Comparison of ENCODE assay signal across 18 cellular contexts in the genomic region with DNA sequence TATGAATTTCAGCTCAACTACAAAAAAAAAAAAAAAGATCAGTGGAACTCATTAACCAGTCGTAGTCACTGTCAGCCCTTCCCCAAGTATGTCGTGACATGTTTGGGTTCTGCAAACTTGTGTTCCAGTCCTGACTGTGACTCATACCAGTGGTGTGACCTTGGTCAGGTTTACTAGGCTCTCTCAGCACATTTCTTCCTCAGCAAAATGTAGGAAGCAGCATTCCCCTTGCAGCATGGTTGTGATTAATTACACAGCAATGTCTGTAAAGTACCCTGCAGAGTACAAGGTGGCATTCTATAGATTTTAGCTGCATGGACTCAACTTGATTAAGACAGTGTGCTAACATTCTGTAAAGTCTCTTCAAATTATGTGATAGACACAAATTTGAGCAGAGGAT.
A peak's percentile ranks its signal among the peaks of the same experiment; 100 is the strongest.
DNase-seq lines count a peak whose midpoint lies in the region; ATAC-seq and TF ChIP-seq lines count a peak whose summit lies in the region.
"Had no signal": no experiment of that assay in that cellular context is flagged by ENCODE, and none has a peak within 500 bp of the region (broad histone marks: within the 10 kb centered on the region; RNA-seq: fewer than 3 reads in every experiment).

No MANE protein-coding gene starts in this region.

- no peak overlapping the region for H3K23ac ChIP-seq in trophoblast cell (ENCODE audit: low read length)

- H3K27me3 ChIP-seq in trophoblast cell (ENCODE audit: insufficient read depth, low read length) (no peaks in the 10 kb centered on the region), right atrium auricular region (no peaks in the 10 kb centered on the region)
- H3K27me3 ChIP-seq: neutrophil, sigmoid colon had no signal

- no peaks in the 10 kb centered on the region for H3K4me1 Mint-ChIP-seq in activated T-cell treated with anti-CD3 and anti-CD28 coated beads, Interleukin-2, amount 50 U/mL, for 24 hours (ENCODE audit: low read depth)
- H3K4me1 Mint-ChIP-seq: H9; stimulated activated memory B cell treated with anti-CD40 and anti-IgM and Interleukin-4, amounts not matched to agents 10 μg/mL and 1 μg/mL and 100 μg/mL, for 72 hours had no signal

- H4K12ac ChIP-seq in trophoblast cell (ENCODE audit: low read depth, low read length), result no peak overlapping the region

- H3K4me2 ChIP-seq in trophoblast cell (ENCODE audit: low read length), result no peak overlapping the region

- H3K4me3 ChIP-seq in trophoblast cell (ENCODE audit: low read depth, low read length), result no peak overlapping the region
- no peak overlapping the region for H3K4me3 ChIP-seq in right atrium auricular region
- H3K4me3 ChIP-seq: sigmoid colon had no signal

- H3K36me3 ChIP-seq in trophoblast cell (ENCODE audit: control insufficient read depth in 1 of 2, insufficient read depth in 2 of 2, low read length in 2 of 2) (peaks cover 32 to 59% of the 10 kb centered on the region in 2 experiments), right atrium auricular region (no peaks in the 10 kb centered on the region)
- H3K36me3 ChIP-seq: neutrophil, sigmoid colon had no signal

- H3K4me3 Mint-ChIP-seq in activated T-cell treated with anti-CD3 and anti-CD28 coated beads, Interleukin-2, amount 50 U/mL, for 24 hours, result no peak overlapping the region
- H3K4me3 Mint-ChIP-seq: H9; stimulated activated memory B cell treated with anti-CD40 and anti-IgM and Interleukin-4, amounts not matched to agents 10 μg/mL and 1 μg/mL and 100 μg/mL, for 72 hours had no signal

- no peaks in the 10 kb centered on the region for H3K27me3 Mint-ChIP-seq in activated T-cell treated with anti-CD3 and anti-CD28 coated beads, Interleukin-2, amount 50 U/mL, for 24 hours
- H3K27me3 Mint-ChIP-seq: stimulated activated memory B cell treated with anti-CD40 and anti-IgM and Interleukin-4, amounts not matched to agents 10 μg/mL and 1 μg/mL and 100 μg/mL, for 72 hours had no signal

- CTCF ChIA-PET in RWPE1 (lab: Yijun Ruan, JAX), result no interaction called here

- no peak overlapping the region for H4K91ac ChIP-seq in trophoblast cell (ENCODE audit: low read depth, low read length)

- peaks cover 6% of the 10 kb centered on the region for H3K9me3 Mint-ChIP-seq in activated T-cell treated with anti-CD3 and anti-CD28 coated beads, Interleukin-2, amount 50 U/mL, for 24 hours

- no peaks in the 10 kb centered on the region for H3K79me2 ChIP-seq in trophoblast cell (ENCODE audit: control insufficient read depth, insufficient read depth, low read length, poor library complexity)

- no peak overlapping the region for H2AFZ ChIP-seq in trophoblast cell (ENCODE audit: insufficient read depth, low read length, poor library complexity)

- H3K9me3 ChIP-seq in trophoblast cell (ENCODE audit: insufficient read depth, low read depth, low read length) (no peaks in the 10 kb centered on the region), right atrium auricular region (peaks cover 0 to 10% of the 10 kb centered on the region in 2 donors)
- H3K9me3 ChIP-seq: neutrophil, sigmoid colon had no signal

- H3K4ac ChIP-seq in trophoblast cell (ENCODE audit: low read depth, low read length), result no peak overlapping the region

- H2BK120ac ChIP-seq in trophoblast cell (ENCODE audit: insufficient read depth, low read length, poor library complexity), result no peak overlapping the region

- no peak overlapping the region for H3K27ac Mint-ChIP-seq in activated T-cell treated with anti-CD3 and anti-CD28 coated beads, Interleukin-2, amount 50 U/mL, for 24 hours
- H3K27ac Mint-ChIP-seq: H9; stimulated activated memory B cell treated with anti-CD40 and anti-IgM and Interleukin-4, amounts not matched to agents 10 μg/mL and 1 μg/mL and 100 μg/mL, for 72 hours had no signal

- H2AK5ac ChIP-seq in trophoblast cell (ENCODE audit: low read length), result no peak overlapping the region

- ATAC-seq in esophagus mucosa, result peak; percentile 41
- ATAC-seq: SK-N-SH treated with all-trans-retinoic acid at 6 μM for 48 hours; stimulated activated memory B cell treated with anti-CD40 and anti-IgM and Interleukin-4, amounts not matched to agents 10 μg/mL and 1 μg/mL and 100 μg/mL, for 72 hours had no signal

- H2BK5ac ChIP-seq in trophoblast cell (ENCODE audit: low read depth, low read length, poor library complexity), result no peak overlapping the region

- H3K79me1 ChIP-seq in trophoblast cell (ENCODE audit: low read length), result no peaks in the 10 kb centered on the region

- POLR2A ChIA-PET in RWPE1 (lab: Yijun Ruan, JAX; ENCODE audit: low non-redundant PET), result no interaction called here

- H3K9ac ChIP-seq in trophoblast cell (ENCODE audit: low read length), result no peak overlapping the region

- H3K4me1 ChIP-seq in trophoblast cell (ENCODE audit: control insufficient read depth in 1 of 2, insufficient read depth in 2 of 2, low read length in 2 of 2) (peaks cover 3 to 4% of the 10 kb centered on the region in 2 experiments), right atrium auricular region (no peaks in the 10 kb centered on the region)
- H3K4me1 ChIP-seq: sigmoid colon had no signal

- no peak overlapping the region for H3K14ac ChIP-seq in trophoblast cell (ENCODE audit: low read length)

- no peak overlapping the region for H3K18ac ChIP-seq in trophoblast cell (ENCODE audit: low read length)

- no CpG with 5 or more reads among the region's 2 CpGs for WGBS in trophoblast cell (ENCODE audit: extremely low coverage, insufficient coverage, insufficient read length)

- TF ChIP-seq CTCF in RWPE1 (conservative IDR thresholded peaks at IDR 0.05; ENCODE audit: low read depth) (no peak), right atrium auricular region (IDR thresholded peaks at IDR 0.05) (no peak)

- no peaks in the 10 kb centered on the region for H3K36me3 Mint-ChIP-seq in activated T-cell treated with anti-CD3 and anti-CD28 coated beads, Interleukin-2, amount 50 U/mL, for 24 hours (ENCODE audit: low read depth)
- H3K36me3 Mint-ChIP-seq: stimulated activated memory B cell treated with anti-CD40 and anti-IgM and Interleukin-4, amounts not matched to agents 10 μg/mL and 1 μg/mL and 100 μg/mL, for 72 hours had no signal

- peak; percentile 91 for DNase-seq in EL
- DNase-seq in RWPE1 (ENCODE audit: low spot score), result peak; percentile 59
- DNase-seq in trophoblast cell, result peak in 1 of 2 donors; percentile 89
- DNase-seq in activated T-cell treated with anti-CD3 and anti-CD28 coated beads for 4 hours, result no peak
- DNase-seq in activated T-cell treated with anti-CD3 and anti-CD28 coated beads, Interleukin-2, amount 50 U/mL, for 24 hours, result no peak
- DNase-seq in NCI-H2107 treated with DMSO at 0.1 percent for 48 hours (lab: John Stamatoyannopoulos, UW; ENCODE audit: unreplicated experiment), result no peak
- DNase-seq in right atrium auricular region (ENCODE audit: low spot score), result no peak
- DNase-seq: activated effector memory CD4-positive, alpha-beta T cell treated with Interleukin-2 at 50 U/mL for 16 hours; anterior cingulate cortex; effector CD4-positive, alpha-beta T cell; H9; KG1; NCI-H345; sigmoid colon had no signal

- H4K8ac ChIP-seq in trophoblast cell (ENCODE audit: low read depth, low read length), result no peak overlapping the region

- no peak overlapping the region for H2BK12ac ChIP-seq in trophoblast cell (ENCODE audit: low read length)

- no peak overlapping the region for H3K27ac ChIP-seq in RWPE1
- H3K27ac ChIP-seq in trophoblast cell (ENCODE audit: low read depth, low read length), result peak overlapping the region; percentile 52
- no peak overlapping the region for H3K27ac ChIP-seq in right atrium auricular region
- H3K27ac ChIP-seq: neutrophil, sigmoid colon had no signal

Comparison
In these comparisons a context has a peak if more than half of its experiments do, and no peak if none do; other contexts are left out.
1. DNase-seq: peak in EL (single experiment) and RWPE1 (single experiment); none in activated T-cell treated with anti-CD3 and anti-CD28 coated beads for 4 hours (single experiment), activated T-cell treated with anti-CD3 and anti-CD28 coated beads, Interleukin-2, amount 50 U/mL, for 24 hours (single experiment), NCI-H2107 treated with DMSO at 0.1 percent for 48 hours (single experiment) and right atrium auricular region (single experiment).